1 cellular context compared by ENCODE assay signal in genomic region chr5:114305402-114306207, GRCh38.
TF ChIP-seq lines count a peak whose summit lies in the region.

No MANE protein-coding gene starts in this region.

TF ChIP-seq in H1, 55 proteins besides CTCF, POLR2A, EP300 and RAD21:
- no peak for TF ChIP-seq SP4 (IDR thresholded peaks at IDR 0.05; ENCODE audit: low read length)
- TF ChIP-seq SUZ12 (IDR thresholded peaks at IDR 0.05; ENCODE audit: low read length), result no peak
- no peak for TF ChIP-seq CBX5 (IDR thresholded peaks at IDR 0.05; ENCODE audit: low read depth, low read length)
- TF ChIP-seq NANOG (IDR thresholded peaks at IDR 0.05; ENCODE audit: insufficient read depth, low read depth, low read length, poor library complexity, severe bottlenecking), result no peak
- no peak for TF ChIP-seq SIN3A (conservative IDR thresholded peaks at IDR 0.05 in 1 of 2, IDR thresholded peaks at IDR 0.05 in 1 of 2; ENCODE audit: low read depth in 1 of 2, low read length in 2 of 2)
- TF ChIP-seq GTF2F1 (IDR thresholded peaks at IDR 0.05; ENCODE audit: borderline replicate concordance, low read depth, low read length), result no peak
- TF ChIP-seq EGR1 (IDR thresholded peaks at IDR 0.05; ENCODE audit: borderline replicate concordance, low read depth, low read length), result no peak
- TF ChIP-seq CHD1 (IDR thresholded peaks at IDR 0.05; ENCODE audit: low read depth, low read length), result no peak
- no peak for TF ChIP-seq ATF2 (IDR thresholded peaks at IDR 0.05; ENCODE audit: low read length)
- TF ChIP-seq, protein P1, sequence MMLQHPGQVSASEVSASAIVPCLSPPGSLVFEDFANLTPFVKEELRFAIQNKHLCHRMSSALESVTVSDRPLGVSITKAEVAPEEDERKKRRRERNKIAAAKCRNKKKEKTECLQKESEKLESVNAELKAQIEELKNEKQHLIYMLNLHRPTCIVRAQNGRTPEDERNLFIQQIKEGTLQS (IDR thresholded peaks at IDR 0.05; ENCODE audit: insufficient read depth, low read depth, low read length), result no peak
- TF ChIP-seq POLR2AphosphoS5 (IDR thresholded peaks at IDR 0.05; ENCODE audit: low read depth, low read length), result no peak
- no peak for TF ChIP-seq ZNF274 (IDR thresholded peaks at IDR 0.05; ENCODE audit: borderline replicate concordance, extremely low read depth, low read length)
- no peak for TF ChIP-seq RFX5 (IDR thresholded peaks at IDR 0.05; ENCODE audit: borderline replicate concordance, low read depth, low read length)
